13 cellular contexts compared by ENCODE assay signal in the genomic region with DNA sequence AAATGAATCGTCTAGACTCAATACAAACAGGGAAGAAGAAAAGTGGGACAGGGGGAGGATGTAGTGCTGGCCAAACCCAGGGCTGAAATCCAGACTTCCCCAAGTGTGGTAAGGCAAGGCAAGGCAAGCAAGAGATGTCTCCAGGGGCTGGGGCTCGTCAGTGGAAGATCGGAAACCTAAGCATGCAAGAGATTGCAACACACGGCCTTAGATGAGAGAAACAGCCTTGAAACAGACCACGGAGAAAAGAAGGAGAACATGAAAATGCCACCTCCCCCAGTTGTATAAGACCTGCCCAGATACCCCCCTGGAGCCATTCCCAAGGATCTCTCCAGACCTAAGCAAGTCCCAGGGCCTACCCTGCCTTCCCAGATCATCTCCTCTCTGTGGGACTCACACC. TPM values are rescaled to one million over a fixed set of nuclear protein-coding genes. Genes with fewer than 3 reads are reported as not detected.
DNase-seq lines count a peak whose midpoint lies in the region; ATAC-seq, FAIRE-seq and TF ChIP-seq lines count a peak whose summit lies in the region.
"Had no signal": no experiment of that assay in that cellular context is flagged by ENCODE, and none has a peak within 500 bp of the region (broad histone marks: within the 10 kb centered on the region; RNA-seq: fewer than 3 reads in every experiment).

No MANE protein-coding gene starts in this region.

- peaks cover 2 to 34% of the 10 kb centered on the region in 2 experiments; a peak in 3 of 5 replicates for H3K27me3 ChIP-seq in HepG2 (ENCODE audit: control insufficient read depth in 1 of 2, insufficient read depth in 2 of 2, low read length in 2 of 2)
- no peaks in the 10 kb centered on the region for H3K27me3 ChIP-seq in tibial nerve
- no peaks in the 10 kb centered on the region for H3K27me3 ChIP-seq in H7 (ENCODE audit: control insufficient read depth, insufficient read depth, low read length)
- H3K27me3 ChIP-seq in GM23338 (ENCODE audit: insufficient read depth): no peaks in the 10 kb centered on the region

- no peak for TF ChIP-seq CTCF in cardiac fibroblast (IDR thresholded peaks at IDR 0.05; ENCODE audit: low read depth, low read length)
- no peak for TF ChIP-seq CTCF in HepG2 (CRISPR knock-in tag; IDR thresholded peaks at IDR 0.05)
- no peak for TF ChIP-seq CTCF in tibial nerve (IDR thresholded peaks at IDR 0.05)
- no peak for TF ChIP-seq CTCF in GM23338 (conservative IDR thresholded peaks at IDR 0.05; ENCODE audit: low read depth in 2 of 2)
- no peak for TF ChIP-seq CTCF in endothelial cell (IDR thresholded peaks at IDR 0.05; ENCODE audit: unreplicated experiment)

- no peak overlapping the region for H3K4me2 ChIP-seq in HepG2 (ENCODE audit: low read depth, low read length)
- H3K4me2 ChIP-seq in GM23338: no peak overlapping the region

- POLR2A ChIA-PET in HepG2 (lab: Yijun Ruan, JAX): interaction anchor here (1.3 to 1.9 kb wide), 3 partner anchors 14 to 20 kb away, joined by 3 to 5 read pairs (median 5); a partner anchor contains a TSS

- H3K4me3 ChIP-seq in cardiac fibroblast (replicated peaks in 1 of 2; ENCODE audit: low read depth in 2 of 2, low read length in 2 of 2) (no peak overlapping the region), HepG2 (replicated peaks in 1 of 3; ENCODE audit: insufficient read depth in 1 of 3, low read depth in 2 of 3, low read length in 3 of 3) (no peak overlapping the region), tibial nerve (no peak overlapping the region), H7 (ENCODE audit: insufficient read depth, low read depth, low read length) (no peak overlapping the region), GM23338 (no peak overlapping the region)

- H2AFZ ChIP-seq in HepG2 (ENCODE audit: low read length) (no peak overlapping the region), GM23338 (no peak overlapping the region)

- H3K27ac Mint-ChIP-seq in GM23338: no peak overlapping the region
- no peak overlapping the region for H3K27ac Mint-ChIP-seq in endothelial cell (ENCODE audit: unreplicated experiment)

- FAIRE-seq in HepG2 (lab: Jason Lieb, UNC): no peak
- FAIRE-seq: colon had no signal

- intact Hi-C loops in HepG2 (cut with micrococcal nuclease; ENCODE audit: unreplicated experiment): no loop called here

- TF ChIP-seq EP300 in HepG2 (IDR thresholded peaks at IDR 0.05; ENCODE audit: low read depth in 2 of 2, low read length in 2 of 2) (no peak), HepG2 (CRISPR knock-in tag; IDR thresholded peaks at IDR 0.05; ENCODE audit: borderline replicate concordance) (no peak), tibial nerve (IDR thresholded peaks at IDR 0.05) (peak in 1 of 2 donors; percentile 72)

- H3K27ac ChIP-seq in HepG2 (ENCODE audit: extremely low read length, insufficient read depth, low read length) (no peak overlapping the region), tibial nerve (peak overlapping the region in 2 of 4 donors; percentile 74 to 83), GM23338 (ENCODE audit: low read depth) (no peak overlapping the region)

- no peak overlapping the region for H3K4me3 Mint-ChIP-seq in GM23338
- no peak overlapping the region for H3K4me3 Mint-ChIP-seq in endothelial cell (ENCODE audit: unreplicated experiment)

- DNase-seq in KBM-7 (peak; percentile 73), cardiac fibroblast (ENCODE audit: low read depth in 2 of 2) (peak; percentile 66 to 85), HepG2 (ENCODE audit: low spot score) (no peak), tibial nerve (ENCODE audit: low spot score in 2 of 2) (peak; percentile 57 to 81), H7 (no peak), GM23338 (ENCODE audit: low spot score) (no peak), endothelial cell (ENCODE audit: low spot score) (no peak)
- DNase-seq: activated CD4-positive, alpha-beta T cell treated with anti-CD3 and anti-CD28 coated beads, Interleukin-2, amount 50 U/mL, for 1 hour; DMS153; NCI-H1105 treated with DMSO at 0.1 percent for 48 hours; retina had no signal

- 4% methylated on average over 5 of the region's 5 CpGs for WGBS in HepG2 (ENCODE audit: low lambda C conversion rate)
- 43 to 60% methylated on average over 5 of the region's 5 CpGs for WGBS in tibial nerve, 2 donors

- H3K27me3 Mint-ChIP-seq in GM23338 (ENCODE audit: insufficient read depth, low read depth, poor library complexity) (peaks cover 4% of the 10 kb centered on the region), endothelial cell (ENCODE audit: unreplicated experiment) (peaks cover 8% of the 10 kb centered on the region)

- CTCF ChIA-PET in HepG2 (lab: Yijun Ruan, JAX; ENCODE audit: low intra/inter-chr PET ratio, low total read pairs): no interaction called here

- H3K9ac ChIP-seq in HepG2 (ENCODE audit: insufficient read depth, low read depth, low read length): no peak overlapping the region

- no peaks in the 10 kb centered on the region for H3F3A ChIP-seq in GM23338 (replicated peaks; ENCODE audit: low read depth)

- no TSS peak for BruUV-seq in HepG2 (replicated peaks; lab: Mats Ljungman, UMichigan)

- H4K20me1 ChIP-seq in HepG2 (ENCODE audit: insufficient read depth, low read length) (peaks cover 18% of the 10 kb centered on the region; the same call in 1 of the 2 replicates), GM23338 (replicated peaks; ENCODE audit: insufficient read depth) (0 out of 2 replicates have a peak, but pooled peaks cover 6% of the 10 kb centered on the region)

- peaks cover 5 to 6% of the 10 kb centered on the region in 2 experiments for H3K36me3 ChIP-seq in HepG2 (replicated peaks in 1 of 2; ENCODE audit: control insufficient read depth in 1 of 2, insufficient read depth in 2 of 2, low read length in 2 of 2)
- peaks cover 0 to 18% (median 0%) of the 10 kb centered on the region in 3 donors for H3K36me3 ChIP-seq in tibial nerve
- peaks cover 5% of the 10 kb centered on the region for H3K36me3 ChIP-seq in H7 (replicated peaks; ENCODE audit: control insufficient read depth, insufficient read depth, low read length)
- peaks cover 1% of the 10 kb centered on the region for H3K36me3 ChIP-seq in GM23338 (ENCODE audit: insufficient read depth)

- H3K4me1 Mint-ChIP-seq in GM23338: no peaks in the 10 kb centered on the region
- no peaks in the 10 kb centered on the region for H3K4me1 Mint-ChIP-seq in endothelial cell (ENCODE audit: unreplicated experiment)

- TF ChIP-seq RAD21 in HepG2 (CRISPR knock-in tag; IDR thresholded peaks at IDR 0.05): no peak

- H3K9me3 Mint-ChIP-seq in GM23338: no peaks in the 10 kb centered on the region
- no peaks in the 10 kb centered on the region for H3K9me3 Mint-ChIP-seq in endothelial cell (ENCODE audit: unreplicated experiment)

- TF ChIP-seq POLR2A in HepG2 (IDR thresholded peaks at IDR 0.05; ENCODE audit: insufficient read depth in 1 of 2, low read depth in 2 of 2, low read length in 2 of 2): no peak
- TF ChIP-seq POLR2A in tibial nerve (IDR thresholded peaks at IDR 0.05): no peak

- in situ Hi-C loops in KBM-7 (cut with MboI; ENCODE audit: low pct_unique_long_range_greater_than_20kb, low sequenced_read_pairs): no loop called here
- in situ Hi-C loops in HepG2 (cut with HindIII; ENCODE audit: extremely low pct_ligation_motif_present, low pct_unique_long_range_greater_than_20kb): no loop called here

- no peaks in the 10 kb centered on the region for H3K4me1 ChIP-seq in HepG2 (ENCODE audit: insufficient read depth, low read length)
- H3K4me1 ChIP-seq in tibial nerve: no peaks in the 10 kb centered on the region
- no peaks in the 10 kb centered on the region for H3K4me1 ChIP-seq in GM23338 (ENCODE audit: insufficient read depth)

- H3K9me2 ChIP-seq in GM23338 (ENCODE audit: insufficient read depth): no peaks in the 10 kb centered on the region

- H3K9me3 ChIP-seq in HepG2 (ENCODE audit: low read length) (no peaks in the 10 kb centered on the region), tibial nerve (no peaks in the 10 kb centered on the region)

- H3K79me2 ChIP-seq in HepG2 (ENCODE audit: insufficient read depth, low read length) (no peaks in the 10 kb centered on the region), GM23338 (replicated peaks; ENCODE audit: insufficient read depth) (no peaks in the 10 kb centered on the region)

- ATAC-seq in HepG2 (peak; percentile 21), GM23338 (no peak), HG02885 (IDR thresholded peaks at IDR 0.05; ENCODE audit: poor library complexity, unreplicated experiment) (no peak)

- H3K36me3 Mint-ChIP-seq in GM23338 (ENCODE audit: low read depth) (peaks cover 13% of the 10 kb centered on the region), endothelial cell (ENCODE audit: low read depth, unreplicated experiment) (no peaks in the 10 kb centered on the region)

TF ChIP-seq in HepG2, 621 proteins besides CTCF, POLR2A, EP300 and RAD21 (continues in another document):
- TF ChIP-seq ZMAT3 (CRISPR knock-in tag; conservative IDR thresholded peaks at IDR 0.05): no peak

TF ChIP-seq in GM23338, 12 proteins besides CTCF, POLR2A, EP300 and RAD21 (continues in another document):
- no peak for TF ChIP-seq ZNF114 (CRISPR knock-in tag; IDR thresholded peaks at IDR 0.05)

RNA-seq across cellular contexts. Expression of a gene that starts 20.0 kb away (rescaled TPM):
- total RNA-seq in HepG2 (2016; rRNA removed; fragmentation: Illumina TruSeq; extraction: Trizol) (34.1 and 68.1 TPM in 2 replicates), tibial nerve (100 to 1,000 TPM; 175 to 220 (median 177) TPM), endothelial cell (ENCODE audit: unreplicated experiment) (3.5 TPM)
- 13.4 and 14.2 TPM in 2 replicates for total RNA-seq in HepG2 (2016; cell fraction: cytosol; rRNA removed; fragmentation: Illumina TruSeq; extraction: Trizol; ENCODE audit: low read depth)
- 26.8 and 72.7 TPM in 2 replicates for total RNA-seq in HepG2 (2016; cell fraction: insoluble cytoplasmic fraction; rRNA removed; fragmentation: Illumina TruSeq; extraction: Trizol)
- 33.1 and 34.4 TPM in 2 replicates for total RNA-seq in HepG2 (2016; cell fraction: membrane; rRNA removed; fragmentation: Illumina TruSeq; extraction: Trizol)
- total RNA-seq in HepG2 (2016; cell fraction: nucleus; rRNA removed; fragmentation: Illumina TruSeq; extraction: Trizol): 81.5 and 95.8 TPM in 2 replicates
- polyA plus RNA-seq in HepG2 (2011; rRNA removed) (629 and 1,104 TPM in 2 replicates), GM23338 (2016; fragmentation: Nextera tagmentation; extraction: Ambion mirVana) (10.9 and 13.3 TPM in 2 replicates)
- polyA plus RNA-seq in HepG2 (2011; cell fraction: cytosol; rRNA removed): 292 and 298 TPM in 2 replicates
- 3,652 and 4,474 TPM in 2 replicates for polyA plus RNA-seq in HepG2 (2011; cell fraction: nucleus; rRNA removed)
- polyA plus RNA-seq in HepG2 (2012): 463 and 546 TPM in 2 replicates
- polyA plus RNA-seq in HepG2 (2016; cell fraction: cytosol; fragmentation: Illumina TruSeq; extraction: Trizol; ENCODE audit: low read depth): 9.2 and 10.7 TPM in 2 replicates
- polyA plus RNA-seq in HepG2 (2016; cell fraction: insoluble cytoplasmic fraction; fragmentation: Illumina TruSeq; extraction: Trizol; ENCODE audit: low read depth): 34.1 and 41.6 TPM in 2 replicates
- 24.8 and 25.3 TPM in 2 replicates for polyA plus RNA-seq in HepG2 (2016; cell fraction: membrane; fragmentation: Illumina TruSeq; extraction: Trizol; ENCODE audit: low read depth)
- 253 and 267 TPM in 2 replicates for polyA plus RNA-seq in HepG2 (2016; cell fraction: nucleus; fragmentation: Illumina TruSeq; extraction: Trizol; ENCODE audit: insufficient read depth, low read depth)
- polyA minus RNA-seq in HepG2 (2011; rRNA and poly(A)+ RNA removed; ENCODE audit: low replicate concordance): 238 and 645 TPM in 2 replicates
- 122 and 136 TPM in 2 replicates for polyA minus RNA-seq in HepG2 (2011; cell fraction: cytosol; rRNA and poly(A)+ RNA removed)
- 312 and 405 TPM in 2 replicates for polyA minus RNA-seq in HepG2 (2011; cell fraction: nucleus; rRNA and poly(A)+ RNA removed)
- total RNA-seq in H7 (2014; rRNA removed; shearing (Covaris generic)): 32.1 and 39.6 TPM in 2 replicates
- total RNA-seq in GM23338 (2014; rRNA removed; shearing (Covaris generic)): 55.9 and 61.1 TPM in 2 replicates

Comparison
In these comparisons a context has a peak if more than half of its experiments do, and no peak if none do; other contexts are left out.
1. DNase-seq: peak in KBM-7 (single experiment), cardiac fibroblast (2 of 2) and tibial nerve (2 of 2); none in HepG2 (single experiment), H7 (single experiment), GM23338 (single experiment) and endothelial cell (single experiment).